19 cellular contexts compared by ENCODE assay signal in genomic region chr11:86718553-86718952, GRCh38.
"Had no signal": no experiment of that assay in that cellular context is flagged by ENCODE, and none has a peak within 500 bp of the region (broad histone marks: within the 10 kb centered on the region; RNA-seq: fewer than 3 reads in every experiment).

No MANE protein-coding gene starts in this region.

- H3K4me1 ChIP-seq: pancreas, psoas muscle, right atrium auricular region had no signal

- H3K4me3 Mint-ChIP-seq: activated naive CD8-positive, alpha-beta T cell; activated T-cell treated with anti-CD3 and anti-CD28 coated beads, Interleukin-2, amount 50 U/mL, for 4 hours; nephron had no signal

- H3K4me3 ChIP-seq: pancreas, psoas muscle, right atrium auricular region had no signal

- H3K4me1 Mint-ChIP-seq: nephron had no signal

- DNase-seq: activated CD4-positive, alpha-beta T cell treated with anti-CD3 and anti-CD28 coated beads, Interleukin-2, amount 50 U/mL, for 48 hours; activated CD8-positive, alpha-beta memory T cell treated with anti-CD3 and anti-CD28 coated beads, Interleukin-2, amount 50 U/mL, for 48 hours; activated naive CD4-positive, alpha-beta T cell; activated T-cell treated with anti-CD3 and anti-CD28 coated beads, Interleukin-2, amount 50 U/mL, for 4 hours; cerebellar nuclear complex; cortex of kidney; glutamatergic neuron; hypothalamus; left ventricle myocardium superior; pancreas; psoas muscle; stimulated activated CD4-positive, alpha-beta T cell treated with anti-CD3 and anti-CD28 coated beads, Interleukin-12 subunit alpha, Interleukin-12 subunit beta, amount 100 ng/mL, for 4 hours; stimulated activated CD4-positive, alpha-beta T cell treated with anti-CD3 and anti-CD28 coated beads, Interleukin-4, amount 100 ng/mL, for 4 hours; stimulated activated naive CD8-positive, alpha-beta T cell treated with anti-CD3 and anti-CD28 coated beads, Interleukin-15, Interleukin-2, amounts not matched to agents 100 U/mL and 50 U/mL, for 24 hours; T-helper 9 cell had no signal

- ATAC-seq: activated T-cell treated with anti-CD3 and anti-CD28 coated beads, Interleukin-2, amount 50 U/mL, for 4 hours; left ventricle myocardium superior; pancreas; psoas muscle; stimulated activated naive CD8-positive, alpha-beta T cell treated with anti-CD3 and anti-CD28 coated beads, Interleukin-15, Interleukin-2, amounts not matched to agents 100 U/mL and 50 U/mL, for 24 hours had no signal

- H3K9me3 ChIP-seq: pancreas had no signal

- H3K27ac ChIP-seq: pancreas, psoas muscle, right atrium auricular region had no signal

- H3K36me3 ChIP-seq: pancreas, right atrium auricular region had no signal

- H3K27ac Mint-ChIP-seq: activated naive CD8-positive, alpha-beta T cell; activated T-helper 2 cell treated with anti-CD3 and anti-CD28 coated beads, Interferon-gamma antibody, Interleukin-2, Interleukin-4, amounts not matched to agents 10 μg/mL and 5 μg/mL and 100 μg/mL, durations not matched to agents 14 hours and 24 hours and 36 hours had no signal

- H3K27me3 ChIP-seq: pancreas, right atrium auricular region had no signal

- H3K36me3 Mint-ChIP-seq: activated naive CD8-positive, alpha-beta T cell had no signal
